Comparison of ENCODE assay signal across 14 cellular contexts in genomic region chr13:109447667-109448066, GRCh38.
"Had no signal": no experiment of that assay in that cellular context is flagged by ENCODE, and none has a peak within 500 bp of the region (broad histone marks: within the 10 kb centered on the region; RNA-seq: fewer than 3 reads in every experiment).

No MANE protein-coding gene starts in this region.

- H3K4me1 Mint-ChIP-seq: naive B cell had no signal

- ATAC-seq: heart left ventricle had no signal

- DNase-seq: cerebellar nuclear complex; colonic mucosa; dermis blood vessel endothelial cell; esophagus squamous epithelium; foreskin fibroblast; heart left ventricle; hippocampal formation; mesendoderm; naive B cell; sigmoid colon; small intestine; stimulated activated CD4-positive, alpha-beta T cell treated with anti-CD3 and anti-CD28 coated beads, Interleukin-12 subunit alpha, Interleukin-12 subunit beta, amount 100 ng/mL, for 4 hours; testis had no signal

- H3K4me3 Mint-ChIP-seq: naive B cell; stimulated activated naive CD8-positive, alpha-beta T cell treated with anti-CD3 and anti-CD28 coated beads, Interleukin-15, Interleukin-2, amounts not matched to agents 100 ng/mL and 50 ng/mL, for 24 hours had no signal

- H3K27ac Mint-ChIP-seq: naive B cell; stimulated activated naive CD8-positive, alpha-beta T cell treated with anti-CD3 and anti-CD28 coated beads, Interleukin-15, Interleukin-2, amounts not matched to agents 100 ng/mL and 50 ng/mL, for 24 hours had no signal

- H3K36me3 Mint-ChIP-seq: naive B cell had no signal
